Comparison of ENCODE assay signal across 23 cellular contexts in genomic region chr3:183484676-183485075, GRCh38. TPM values are rescaled to one million over a fixed set of nuclear protein-coding genes. Genes with fewer than 3 reads are reported as not detected.
DNase-seq lines count a peak whose midpoint lies in the region; ATAC-seq and TF ChIP-seq lines count a peak whose summit lies in the region.
"Had no signal": no experiment of that assay in that cellular context is flagged by ENCODE, and none has a peak within 500 bp of the region (broad histone marks: within the 10 kb centered on the region; RNA-seq: fewer than 3 reads in every experiment).

No MANE protein-coding gene starts in this region.

- no peak for TF ChIP-seq CTCF in activated B cell treated with CpG ODN at 0.5 μM for 24 hours (IDR thresholded peaks at IDR 0.05)

- H3K36me3 Mint-ChIP-seq in activated B cell treated with CpG ODN at 0.5 μM for 24 hours (ENCODE audit: low read depth), result peaks cover 8% of the 10 kb centered on the region
- peaks cover 0 to 6% (median 0%) of the 10 kb centered on the region in 3 donors for H3K36me3 Mint-ChIP-seq in naive thymus-derived CD8-positive, alpha-beta T cell
- H3K36me3 Mint-ChIP-seq: activated CD4-positive, alpha-beta memory T cell treated with anti-CD3 and anti-CD28 coated beads for 36 hours had no signal

- intact Hi-C loops in activated B cell treated with CpG ODN at 0.5 μM for 24 hours (cut with micrococcal nuclease), result no loop called here

- peaks cover 8% of the 10 kb centered on the region for H3K4me1 Mint-ChIP-seq in stimulated activated naive CD8-positive, alpha-beta T cell treated with anti-CD3 and anti-CD28 coated beads, Interleukin-15, amount 100 ng/mL, for 72 hours
- peaks cover 22% of the 10 kb centered on the region for H3K4me1 Mint-ChIP-seq in activated B cell treated with CpG ODN at 0.5 μM for 24 hours
- peaks cover 4 to 10% (median 7%) of the 10 kb centered on the region in 4 donors for H3K4me1 Mint-ChIP-seq in naive thymus-derived CD8-positive, alpha-beta T cell
- H3K4me1 Mint-ChIP-seq: central memory CD8-positive, alpha-beta T cell had no signal

- no peaks in the 10 kb centered on the region for H3K27me3 Mint-ChIP-seq in stimulated activated naive CD8-positive, alpha-beta T cell treated with anti-CD3 and anti-CD28 coated beads, Interleukin-15, amount 100 ng/mL, for 72 hours
- no peaks in the 10 kb centered on the region for H3K27me3 Mint-ChIP-seq in activated B cell treated with CpG ODN at 0.5 μM for 24 hours
- no peaks in the 10 kb centered on the region for H3K27me3 Mint-ChIP-seq in naive thymus-derived CD8-positive, alpha-beta T cell
- H3K27me3 Mint-ChIP-seq: activated CD4-positive, alpha-beta memory T cell treated with anti-CD3 and anti-CD28 coated beads for 36 hours; central memory CD8-positive, alpha-beta T cell had no signal

- ATAC-seq in stimulated activated naive CD8-positive, alpha-beta T cell treated with anti-CD3 and anti-CD28 coated beads, Interleukin-15, amount 100 ng/mL, for 72 hours, result no peak
- no peak for ATAC-seq in stimulated activated naive CD8-positive, alpha-beta T cell treated with anti-CD3 and anti-CD28 coated beads, Interleukin-15, Interleukin-2, amounts not matched to agents 100 U/mL and 50 U/mL, for 24 hours
- ATAC-seq in activated B cell treated with CpG ODN at 0.5 μM for 24 hours (ENCODE audit: low read depth), result no peak
- ATAC-seq in naive thymus-derived CD8-positive, alpha-beta T cell, result no peak
- ATAC-seq in HG02884 (IDR thresholded peaks at IDR 0.05; ENCODE audit: unreplicated experiment), result no peak
- ATAC-seq: foreskin keratinocyte had no signal

- H3K9me3 Mint-ChIP-seq in stimulated activated naive CD8-positive, alpha-beta T cell treated with anti-CD3 and anti-CD28 coated beads, Interleukin-15, amount 100 ng/mL, for 72 hours, result no peaks in the 10 kb centered on the region
- H3K9me3 Mint-ChIP-seq in activated B cell treated with CpG ODN at 0.5 μM for 24 hours, result no peaks in the 10 kb centered on the region
- no peaks in the 10 kb centered on the region for H3K9me3 Mint-ChIP-seq in naive thymus-derived CD8-positive, alpha-beta T cell
- H3K9me3 Mint-ChIP-seq: activated CD4-positive, alpha-beta memory T cell treated with anti-CD3 and anti-CD28 coated beads for 36 hours; central memory CD8-positive, alpha-beta T cell; H9; nephron progenitor cell had no signal

- CTCF ChIA-PET in activated B cell treated with CpG ODN at 0.5 μM for 24 hours (lab: Charles Lee), result interaction anchor here (1.0 kb wide), 1 partner anchor 76 kb away, joined by 4 read pairs; no protein-coding TSS in a partner anchor

- peak in 1 of 2 donors; percentile 1 for DNase-seq in stimulated activated naive CD8-positive, alpha-beta T cell treated with anti-CD3 and anti-CD28 coated beads, Interleukin-15, amount 100 ng/mL, for 72 hours
- no peak for DNase-seq in stimulated activated naive CD8-positive, alpha-beta T cell treated with anti-CD3 and anti-CD28 coated beads, Interleukin-15, Interleukin-2, amounts not matched to agents 100 U/mL and 50 U/mL, for 24 hours
- DNase-seq in activated B cell treated with CpG ODN at 0.5 μM for 24 hours (no peak), NCI-H2029 treated with DMSO at 0.1 percent for 48 hours (lab: John Stamatoyannopoulos, UW) (no peak), dedifferentiated amniotic fluid mesenchymal stem cell (ENCODE audit: extremely low spot score) (no peak)
- DNase-seq in naive thymus-derived CD8-positive, alpha-beta T cell, result no peak
- DNase-seq: activated CD4-positive, alpha-beta memory T cell treated with anti-CD3 and anti-CD28 coated beads for 36 hours; activated CD4-positive, CD25-positive, alpha-beta regulatory T cell treated with anti-CD3 and anti-CD28 coated beads, Interleukin-2, amount 50 U/mL, for 72 hours; activated naive CD4-positive, alpha-beta T cell; dermis blood vessel endothelial cell; esophagus squamous epithelium; foreskin keratinocyte; H9; MV-4-11; NCI-H1436; NCI-H226; NCI-H526 treated with DMSO at 0.1 percent for 48 hours; nephron progenitor cell; SHP77; T-helper 2 cell had no signal

- POLR2A ChIA-PET in activated B cell treated with CpG ODN at 0.5 μM for 24 hours (lab: Charles Lee), result no interaction called here
- POLR2A ChIA-PET in naive thymus-derived CD8-positive, alpha-beta T cell (lab: Charles Lee), result no interaction called here

- no peak overlapping the region for H3K4me3 Mint-ChIP-seq in stimulated activated naive CD8-positive, alpha-beta T cell treated with anti-CD3 and anti-CD28 coated beads, Interleukin-15, amount 100 ng/mL, for 72 hours
- no peak overlapping the region for H3K4me3 Mint-ChIP-seq in activated B cell treated with CpG ODN at 0.5 μM for 24 hours
- no peak overlapping the region for H3K4me3 Mint-ChIP-seq in naive thymus-derived CD8-positive, alpha-beta T cell
- H3K4me3 Mint-ChIP-seq: activated CD4-positive, alpha-beta memory T cell treated with anti-CD3 and anti-CD28 coated beads for 36 hours; central memory CD8-positive, alpha-beta T cell; H9; nephron progenitor cell had no signal

- H3K27ac Mint-ChIP-seq in stimulated activated naive CD8-positive, alpha-beta T cell treated with anti-CD3 and anti-CD28 coated beads, Interleukin-15, amount 100 ng/mL, for 72 hours, result peak overlapping the region; percentile 62 to 69
- H3K27ac Mint-ChIP-seq in activated B cell treated with CpG ODN at 0.5 μM for 24 hours, result peak overlapping the region; percentile 46
- peak overlapping the region in 8 of 10 donors; percentile 7 to 80 (median 64) for H3K27ac Mint-ChIP-seq in naive thymus-derived CD8-positive, alpha-beta T cell
- H3K27ac Mint-ChIP-seq: activated CD4-positive, alpha-beta memory T cell treated with anti-CD3 and anti-CD28 coated beads for 36 hours; H9; nephron progenitor cell had no signal

RNA-seq across cellular contexts. Expression of gene MCF2L2, which starts 56.3 kb away (rescaled TPM):
- total RNA-seq in activated B cell treated with CpG ODN at 0.5 μM for 24 hours, result 1.8 and 2.4 TPM in 2 replicates
- 1 to 10 TPM; 1.3 to 2.5 TPM for total RNA-seq in naive thymus-derived CD8-positive, alpha-beta T cell
- polyA plus RNA-seq in naive thymus-derived CD8-positive, alpha-beta T cell, result under 1 TPM; 0.06 to 0.17 (median 0.14) TPM
- polyA plus RNA-seq: smooth muscle cell had no signal
